In the genomic region with DNA sequence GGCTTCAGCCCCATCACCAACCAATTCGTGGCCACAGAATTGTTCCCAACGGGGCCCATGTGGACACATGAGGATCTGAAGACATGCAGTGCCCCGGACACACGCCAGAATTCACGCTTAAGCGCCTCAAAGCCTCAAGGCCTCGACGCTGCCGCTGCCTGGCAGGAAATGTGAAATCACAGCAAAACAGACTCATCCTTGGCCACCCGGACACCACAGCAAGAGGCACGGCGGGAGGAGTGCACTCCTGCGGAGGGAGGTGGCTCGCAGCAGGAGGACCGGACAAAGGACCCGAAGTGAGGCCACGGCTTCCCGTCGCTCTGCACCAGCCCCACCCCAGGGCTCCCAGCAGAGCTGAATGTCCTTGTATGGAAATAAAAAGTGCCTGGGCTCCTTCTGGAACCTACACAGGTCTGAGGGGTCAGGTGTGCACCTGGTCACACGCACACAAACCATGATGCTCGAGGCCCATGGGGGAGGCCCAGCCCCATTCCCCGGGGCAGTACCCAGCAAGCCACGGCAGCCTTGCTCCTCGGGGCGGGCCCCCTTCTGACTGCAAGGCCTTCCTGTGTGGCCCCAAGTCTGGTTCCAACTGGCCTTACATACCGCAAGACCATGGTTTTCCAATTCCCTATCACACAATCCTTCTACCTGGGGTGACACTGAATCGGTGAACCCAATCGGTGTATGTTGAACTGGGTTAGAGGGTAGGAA, we compare ENCODE assay signal across 1 cellular context.
TF ChIP-seq lines count a peak whose summit lies in the region.

No MANE protein-coding gene starts in this region.

TF ChIP-seq in K562, 482 proteins besides CTCF, POLR2A, EP300 and RAD21 (continued from another document):
- no peak for TF ChIP-seq ZNF583 (CRISPR knock-in tag; IDR thresholded peaks at IDR 0.05)
- TF ChIP-seq NFIC (IDR thresholded peaks at IDR 0.05), result no peak
- TF ChIP-seq USF1 (CRISPR knock-in tag; IDR thresholded peaks at IDR 0.05), result no peak
- no peak for TF ChIP-seq ZBTB7A (IDR thresholded peaks at IDR 0.05; ENCODE audit: borderline replicate concordance, control insufficient read depth, low read depth, low read length)
- TF ChIP-seq, protein P1, sequence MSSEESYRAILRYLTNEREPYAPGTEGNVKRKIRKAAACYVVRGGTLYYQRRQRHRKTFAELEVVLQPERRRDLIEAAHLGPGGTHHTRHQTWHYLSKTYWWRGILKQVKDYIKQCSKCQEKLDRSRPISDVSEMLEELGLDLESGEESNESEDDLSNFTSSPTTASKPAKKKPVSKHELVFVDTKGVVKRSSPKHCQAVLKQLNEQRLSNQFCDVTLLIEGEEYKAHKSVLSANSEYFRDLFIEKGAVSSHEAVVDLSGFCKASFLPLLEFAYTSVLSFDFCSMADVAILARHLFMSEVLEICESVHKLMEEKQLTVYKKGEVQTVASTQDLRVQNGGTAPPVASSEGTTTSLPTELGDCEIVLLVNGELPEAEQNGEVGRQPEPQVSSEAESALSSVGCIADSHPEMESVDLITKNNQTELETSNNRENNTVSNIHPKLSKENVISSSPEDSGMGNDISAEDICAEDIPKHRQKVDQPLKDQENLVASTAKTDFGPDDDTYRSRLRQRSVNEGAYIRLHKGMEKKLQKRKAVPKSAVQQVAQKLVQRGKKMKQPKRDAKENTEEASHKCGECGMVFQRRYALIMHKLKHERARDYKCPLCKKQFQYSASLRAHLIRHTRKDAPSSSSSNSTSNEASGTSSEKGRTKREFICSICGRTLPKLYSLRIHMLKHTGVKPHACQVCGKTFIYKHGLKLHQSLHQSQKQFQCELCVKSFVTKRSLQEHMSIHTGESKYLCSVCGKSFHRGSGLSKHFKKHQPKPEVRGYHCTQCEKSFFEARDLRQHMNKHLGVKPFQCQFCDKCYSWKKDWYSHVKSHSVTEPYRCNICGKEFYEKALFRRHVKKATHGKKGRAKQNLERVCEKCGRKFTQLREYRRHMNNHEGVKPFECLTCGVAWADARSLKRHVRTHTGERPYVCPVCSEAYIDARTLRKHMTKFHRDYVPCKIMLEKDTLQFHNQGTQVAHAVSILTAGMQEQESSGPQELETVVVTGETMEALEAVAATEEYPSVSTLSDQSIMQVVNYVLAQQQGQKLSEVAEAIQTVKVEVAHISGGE (CRISPR knock-in tag; IDR thresholded peaks at IDR 0.05), result no peak
- TF ChIP-seq ZNF23 (CRISPR knock-in tag; IDR thresholded peaks at IDR 0.05), result no peak
- TF ChIP-seq, protein P2, sequence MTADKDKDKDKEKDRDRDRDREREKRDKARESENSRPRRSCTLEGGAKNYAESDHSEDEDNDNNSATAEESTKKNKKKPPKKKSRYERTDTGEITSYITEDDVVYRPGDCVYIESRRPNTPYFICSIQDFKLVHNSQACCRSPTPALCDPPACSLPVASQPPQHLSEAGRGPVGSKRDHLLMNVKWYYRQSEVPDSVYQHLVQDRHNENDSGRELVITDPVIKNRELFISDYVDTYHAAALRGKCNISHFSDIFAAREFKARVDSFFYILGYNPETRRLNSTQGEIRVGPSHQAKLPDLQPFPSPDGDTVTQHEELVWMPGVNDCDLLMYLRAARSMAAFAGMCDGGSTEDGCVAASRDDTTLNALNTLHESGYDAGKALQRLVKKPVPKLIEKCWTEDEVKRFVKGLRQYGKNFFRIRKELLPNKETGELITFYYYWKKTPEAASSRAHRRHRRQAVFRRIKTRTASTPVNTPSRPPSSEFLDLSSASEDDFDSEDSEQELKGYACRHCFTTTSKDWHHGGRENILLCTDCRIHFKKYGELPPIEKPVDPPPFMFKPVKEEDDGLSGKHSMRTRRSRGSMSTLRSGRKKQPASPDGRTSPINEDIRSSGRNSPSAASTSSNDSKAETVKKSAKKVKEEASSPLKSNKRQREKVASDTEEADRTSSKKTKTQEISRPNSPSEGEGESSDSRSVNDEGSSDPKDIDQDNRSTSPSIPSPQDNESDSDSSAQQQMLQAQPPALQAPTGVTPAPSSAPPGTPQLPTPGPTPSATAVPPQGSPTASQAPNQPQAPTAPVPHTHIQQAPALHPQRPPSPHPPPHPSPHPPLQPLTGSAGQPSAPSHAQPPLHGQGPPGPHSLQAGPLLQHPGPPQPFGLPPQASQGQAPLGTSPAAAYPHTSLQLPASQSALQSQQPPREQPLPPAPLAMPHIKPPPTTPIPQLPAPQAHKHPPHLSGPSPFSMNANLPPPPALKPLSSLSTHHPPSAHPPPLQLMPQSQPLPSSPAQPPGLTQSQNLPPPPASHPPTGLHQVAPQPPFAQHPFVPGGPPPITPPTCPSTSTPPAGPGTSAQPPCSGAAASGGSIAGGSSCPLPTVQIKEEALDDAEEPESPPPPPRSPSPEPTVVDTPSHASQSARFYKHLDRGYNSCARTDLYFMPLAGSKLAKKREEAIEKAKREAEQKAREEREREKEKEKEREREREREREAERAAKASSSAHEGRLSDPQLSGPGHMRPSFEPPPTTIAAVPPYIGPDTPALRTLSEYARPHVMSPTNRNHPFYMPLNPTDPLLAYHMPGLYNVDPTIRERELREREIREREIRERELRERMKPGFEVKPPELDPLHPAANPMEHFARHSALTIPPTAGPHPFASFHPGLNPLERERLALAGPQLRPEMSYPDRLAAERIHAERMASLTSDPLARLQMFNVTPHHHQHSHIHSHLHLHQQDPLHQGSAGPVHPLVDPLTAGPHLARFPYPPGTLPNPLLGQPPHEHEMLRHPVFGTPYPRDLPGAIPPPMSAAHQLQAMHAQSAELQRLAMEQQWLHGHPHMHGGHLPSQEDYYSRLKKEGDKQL (CRISPR knock-in tag; IDR thresholded peaks at IDR 0.05; ENCODE audit: borderline replicate concordance), result no peak
- TF ChIP-seq ZFP30 (CRISPR knock-in tag; IDR thresholded peaks at IDR 0.05; ENCODE audit: borderline replicate concordance), result no peak
- TF ChIP-seq BCOR (IDR thresholded peaks at IDR 0.05), result no peak
- TF ChIP-seq JUND (IDR thresholded peaks at IDR 0.05; ENCODE audit: borderline replicate concordance, low read depth, low read length), result no peak
- no peak for TF ChIP-seq JUND (tag; IDR thresholded peaks at IDR 0.05; ENCODE audit: borderline replicate concordance, low read depth, low read length)
- TF ChIP-seq TBL1XR1 (IDR thresholded peaks at IDR 0.05; ENCODE audit: low read length in 2 of 2), result no peak
- TF ChIP-seq, protein P3, sequence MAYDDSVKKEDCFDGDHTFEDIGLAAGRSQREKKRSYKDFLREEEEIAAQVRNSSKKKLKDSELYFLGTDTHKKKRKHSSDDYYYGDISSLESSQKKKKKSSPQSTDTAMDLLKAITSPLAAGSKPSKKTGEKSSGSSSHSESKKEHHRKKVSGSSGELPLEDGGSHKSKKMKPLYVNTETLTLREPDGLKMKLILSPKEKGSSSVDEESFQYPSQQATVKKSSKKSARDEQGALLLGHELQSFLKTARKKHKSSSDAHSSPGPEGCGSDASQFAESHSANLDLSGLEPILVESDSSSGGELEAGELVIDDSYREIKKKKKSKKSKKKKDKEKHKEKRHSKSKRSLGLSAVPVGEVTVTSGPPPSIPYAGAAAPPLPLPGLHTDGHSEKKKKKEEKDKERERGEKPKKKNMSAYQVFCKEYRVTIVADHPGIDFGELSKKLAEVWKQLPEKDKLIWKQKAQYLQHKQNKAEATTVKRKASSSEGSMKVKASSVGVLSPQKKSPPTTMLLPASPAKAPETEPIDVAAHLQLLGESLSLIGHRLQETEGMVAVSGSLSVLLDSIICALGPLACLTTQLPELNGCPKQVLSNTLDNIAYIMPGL (CRISPR knock-in tag; IDR thresholded peaks at IDR 0.05), result no peak
- TF ChIP-seq RBM22 (IDR thresholded peaks at IDR 0.05; ENCODE audit: low read depth, low read length, poor library complexity, severe bottlenecking), result peak; percentile 14
- no peak for TF ChIP-seq PCBP1 (IDR thresholded peaks at IDR 0.05; ENCODE audit: low read depth, low read length, poor library complexity, severe bottlenecking)
- peak; percentile 64 for TF ChIP-seq POLR2G (IDR thresholded peaks at IDR 0.05; ENCODE audit: low read depth, low read length)
- no peak for TF ChIP-seq ZNF347 (CRISPR knock-in tag; IDR thresholded peaks at IDR 0.05; ENCODE audit: low read depth)
- TF ChIP-seq RBFOX2 (IDR thresholded peaks at IDR 0.05; ENCODE audit: low read depth, low read length), result peak; percentile 28; the same call in 1 of the 2 replicates
- TF ChIP-seq HDAC6 (IDR thresholded peaks at IDR 0.05; ENCODE audit: low read depth, low read length), result no peak
- TF ChIP-seq, protein P4, sequence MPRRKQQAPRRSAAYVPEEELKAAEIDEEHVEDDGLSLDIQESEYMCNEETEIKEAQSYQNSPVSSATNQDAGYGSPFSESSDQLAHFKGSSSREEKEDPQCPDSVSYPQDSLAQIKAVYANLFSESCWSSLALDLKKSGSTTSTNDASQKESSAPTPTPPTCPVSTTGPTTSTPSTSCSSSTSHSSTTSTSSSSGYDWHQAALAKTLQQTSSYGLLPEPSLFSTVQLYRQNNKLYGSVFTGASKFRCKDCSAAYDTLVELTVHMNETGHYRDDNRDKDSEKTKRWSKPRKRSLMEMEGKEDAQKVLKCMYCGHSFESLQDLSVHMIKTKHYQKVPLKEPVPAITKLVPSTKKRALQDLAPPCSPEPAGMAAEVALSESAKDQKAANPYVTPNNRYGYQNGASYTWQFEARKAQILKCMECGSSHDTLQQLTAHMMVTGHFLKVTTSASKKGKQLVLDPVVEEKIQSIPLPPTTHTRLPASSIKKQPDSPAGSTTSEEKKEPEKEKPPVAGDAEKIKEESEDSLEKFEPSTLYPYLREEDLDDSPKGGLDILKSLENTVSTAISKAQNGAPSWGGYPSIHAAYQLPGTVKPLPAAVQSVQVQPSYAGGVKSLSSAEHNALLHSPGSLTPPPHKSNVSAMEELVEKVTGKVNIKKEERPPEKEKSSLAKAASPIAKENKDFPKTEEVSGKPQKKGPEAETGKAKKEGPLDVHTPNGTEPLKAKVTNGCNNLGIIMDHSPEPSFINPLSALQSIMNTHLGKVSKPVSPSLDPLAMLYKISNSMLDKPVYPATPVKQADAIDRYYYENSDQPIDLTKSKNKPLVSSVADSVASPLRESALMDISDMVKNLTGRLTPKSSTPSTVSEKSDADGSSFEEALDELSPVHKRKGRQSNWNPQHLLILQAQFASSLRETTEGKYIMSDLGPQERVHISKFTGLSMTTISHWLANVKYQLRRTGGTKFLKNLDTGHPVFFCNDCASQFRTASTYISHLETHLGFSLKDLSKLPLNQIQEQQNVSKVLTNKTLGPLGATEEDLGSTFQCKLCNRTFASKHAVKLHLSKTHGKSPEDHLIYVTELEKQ (CRISPR knock-in tag; IDR thresholded peaks at IDR 0.05), result no peak
- no peak for TF ChIP-seq REST (CRISPR knock-in tag; IDR thresholded peaks at IDR 0.05; ENCODE audit: low read depth)
- TF ChIP-seq IFI16 (CRISPR knock-in tag; IDR thresholded peaks at IDR 0.05), result no peak
- no peak for TF ChIP-seq SAFB2 (IDR thresholded peaks at IDR 0.05; ENCODE audit: borderline replicate concordance, low read depth, low read length, severe bottlenecking)
- no peak for TF ChIP-seq SPI1 (IDR thresholded peaks at IDR 0.05; ENCODE audit: borderline replicate concordance, low read depth, low read length)
- TF ChIP-seq ZBED1 (IDR thresholded peaks at IDR 0.05), result no peak
TF ChIP-seq in K562: peak in this region for 3.
